ENCODE assay signal across 8 cellular contexts in the genomic region with DNA sequence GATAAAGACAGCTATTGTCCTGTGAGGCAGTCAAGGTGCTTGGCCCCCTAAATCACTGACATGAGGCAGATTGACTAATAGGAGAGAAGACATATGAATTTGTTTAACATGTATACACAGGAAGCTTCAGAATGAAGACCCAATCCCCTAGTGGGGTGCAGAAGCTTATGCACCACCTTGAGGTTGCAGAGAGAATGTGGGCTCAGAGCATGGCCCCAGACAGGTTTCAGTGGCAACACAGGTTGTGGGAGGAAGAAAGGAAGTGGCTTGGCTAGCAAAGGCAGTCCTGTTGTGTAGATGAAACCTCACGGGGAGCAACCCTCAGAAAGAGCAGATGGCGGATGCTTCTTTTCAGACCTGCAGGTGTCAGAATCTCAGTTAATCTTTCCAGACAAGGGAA.
A peak's percentile ranks its signal among the peaks of the same experiment; 100 is the strongest.
DNase-seq lines count a peak whose midpoint lies in the region; ATAC-seq and TF ChIP-seq lines count a peak whose summit lies in the region.

No MANE protein-coding gene starts in this region.

- peak; percentile 11 for DNase-seq in activated T-cell treated with anti-CD3 and anti-CD28 coated beads for 4 hours
- DNase-seq in stimulated activated CD4-positive, alpha-beta T cell treated with anti-CD3 and anti-CD28 coated beads, Interleukin-1b, Interleukin-23, amount 100 ng/mL, for 4 hours (ENCODE audit: low read depth in 2 of 2), result peak; percentile 5 to 30
- no peak for DNase-seq in AG20443 (ENCODE audit: low spot score)
- no peak for DNase-seq in NCI-H1694 (lab: John Stamatoyannopoulos, UW)
- no peak for DNase-seq in NCI-H1417 (lab: John Stamatoyannopoulos, UW)

- peak; percentile 98 for ATAC-seq in GM21423 (IDR thresholded peaks at IDR 0.05; ENCODE audit: unreplicated experiment)
- ATAC-seq in HG03575 (IDR thresholded peaks at IDR 0.05; ENCODE audit: extremely low read depth, insufficient number of reproducible peaks, low FRiP score, unreplicated experiment), result peak; percentile 99

- no peaks in the 10 kb centered on the region for H4K20me1 ChIP-seq in DOHH2 (ENCODE audit: control insufficient read depth, insufficient read depth, low read depth, low read length)

- no peaks in the 10 kb centered on the region for H3K27me3 ChIP-seq in DOHH2 (ENCODE audit: control insufficient read depth, low read length)

- no peaks in the 10 kb centered on the region for H3K36me3 ChIP-seq in DOHH2 (ENCODE audit: control insufficient read depth, low read length)

- peak overlapping the region; percentile 57 for H3K4me3 ChIP-seq in DOHH2 (ENCODE audit: low read length)

- peak overlapping the region; percentile 88 for H3K27ac ChIP-seq in DOHH2 (ENCODE audit: low read depth, low read length)

- TF ChIP-seq CTCF in DOHH2 (IDR thresholded peaks at IDR 0.05; ENCODE audit: low read depth, low read length, poor library complexity, severe bottlenecking), result peak; percentile 73

- H3F3A ChIP-seq in DOHH2 (ENCODE audit: control insufficient read depth, insufficient read depth), result peaks cover 18% of the 10 kb centered on the region

- H3K4me1 ChIP-seq in DOHH2 (ENCODE audit: control insufficient read depth, low read length), result peaks cover 54% of the 10 kb centered on the region

- no peaks in the 10 kb centered on the region for H3K9me2 ChIP-seq in DOHH2 (replicated peaks; ENCODE audit: control insufficient read depth, low read length)

- no peaks in the 10 kb centered on the region for H3K9me3 ChIP-seq in DOHH2 (ENCODE audit: control insufficient read depth, insufficient read depth, low read length)

- peak overlapping the region; percentile 67 for H3K4me2 ChIP-seq in DOHH2 (ENCODE audit: low read length)

- H3K79me2 ChIP-seq in DOHH2 (ENCODE audit: control insufficient read depth, low read length), result no peaks in the 10 kb centered on the region

Comparison
In these comparisons a context has a peak if more than half of its experiments do, and no peak if none do; other contexts are left out.
1. DNase-seq: peak in activated T-cell treated with anti-CD3 and anti-CD28 coated beads for 4 hours (single experiment) and stimulated activated CD4-positive, alpha-beta T cell treated with anti-CD3 and anti-CD28 coated beads, Interleukin-1b, Interleukin-23, amount 100 ng/mL, for 4 hours (2 of 2); none in AG20443 (single experiment), NCI-H1694 (single experiment) and NCI-H1417 (0 of 3).